In the genomic region with DNA sequence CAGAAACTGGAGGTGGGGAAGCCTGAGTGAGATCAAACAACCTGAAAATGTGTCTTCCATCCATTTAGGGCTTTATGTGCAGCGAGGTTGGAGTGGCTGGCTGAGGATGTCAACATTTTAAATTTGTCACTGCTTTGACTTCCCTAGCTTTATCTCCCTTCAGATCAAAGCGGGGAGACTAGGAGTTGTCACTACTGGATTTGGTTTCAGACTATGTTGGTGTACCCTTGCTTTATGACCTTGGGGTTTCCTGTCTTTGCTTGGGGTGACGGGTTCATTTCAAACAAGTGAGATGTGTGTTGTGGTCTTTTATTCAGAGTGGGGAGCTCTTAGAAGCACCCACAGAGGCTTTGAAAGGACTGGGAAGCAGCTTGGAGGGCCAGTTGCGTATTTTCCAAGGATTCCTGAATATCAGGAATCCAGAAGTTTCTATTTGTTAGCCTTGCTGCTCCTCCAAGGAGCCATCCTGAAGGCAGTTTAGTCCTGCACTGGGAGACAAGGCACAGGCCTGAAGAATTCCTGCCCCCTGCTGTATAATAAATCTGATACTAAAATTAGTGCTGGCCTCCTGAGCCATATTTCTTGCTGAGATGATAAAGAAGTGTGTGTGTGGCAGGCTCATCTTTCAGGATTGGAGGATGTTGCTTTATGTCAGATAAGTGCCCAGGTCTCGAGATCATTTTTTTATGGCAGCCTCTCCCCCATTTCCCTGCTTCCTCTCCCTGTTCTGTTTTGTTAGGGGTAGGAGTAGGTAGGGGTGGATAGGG, we compare ENCODE assay signal across 12 cellular contexts. TPM values are rescaled to one million over a fixed set of nuclear protein-coding genes. Genes with fewer than 3 reads are reported as not detected.
DNase-seq lines count a peak whose midpoint lies in the region; ATAC-seq and TF ChIP-seq lines count a peak whose summit lies in the region.
"Had no signal": no experiment of that assay in that cellular context is flagged by ENCODE, and none has a peak within 500 bp of the region (broad histone marks: within the 10 kb centered on the region; RNA-seq: fewer than 3 reads in every experiment).

No MANE protein-coding gene starts in this region.

- H3K27me3 Mint-ChIP-seq in neural progenitor cell (ENCODE audit: insufficient read depth, low read depth): peaks cover 2% of the 10 kb centered on the region

- peak overlapping the region; percentile 22 for H3K4me2 ChIP-seq in neural progenitor cell
- H3K4me2 ChIP-seq: A549 had no signal

- no peak overlapping the region for H3K4me3 ChIP-seq in astrocyte of the spinal cord (ENCODE audit: low read depth, low read length)
- no peak overlapping the region for H3K4me3 ChIP-seq in neural progenitor cell
- H3K4me3 ChIP-seq: A549, SJCRH30 had no signal

- no peaks in the 10 kb centered on the region for H3K36me3 ChIP-seq in neural progenitor cell

- peaks cover 60% of the 10 kb centered on the region for H3K4me1 ChIP-seq in neural progenitor cell
- H3K4me1 ChIP-seq: A549, SJCRH30 had no signal

- DNase-seq in NCI-H1417 (lab: John Stamatoyannopoulos, UW): peak in 2 of 3 experiments; percentile 49 to 75
- no peak for DNase-seq in NCI-H1417 treated with DMSO at 0.1 percent for 48 hours (lab: John Stamatoyannopoulos, UW)
- DNase-seq in NCI-H2227 treated with DMSO at 0.1 percent for 48 hours (lab: John Stamatoyannopoulos, UW): peak; percentile 81
- DNase-seq in astrocyte of the spinal cord (ENCODE audit: low read depth, low spot score): peak; percentile 20
- DNase-seq in neural progenitor cell (ENCODE audit: low spot score): no peak
- no peak for DNase-seq in NK-92 treated with Interleukin-12 subunit alpha and Interleukin-12 subunit beta, amount 100 ng/mL, for 24 hours (lab: John Stamatoyannopoulos, UW)
- DNase-seq in H4 (ENCODE audit: low spot score): no peak
- DNase-seq: NCI-H2029 treated with DMSO at 0.1 percent for 48 hours, SJCRH30, trophoblast cell had no signal

- peak overlapping the region; percentile 78 for H3K27ac ChIP-seq in neural progenitor cell
- H3K27ac ChIP-seq: A549, SJCRH30 had no signal

- in situ Hi-C loops in astrocyte of the spinal cord (cut with HindIII; ENCODE audit: low sequenced_read_pairs): no loop called here

- H3K36me3 Mint-ChIP-seq in neural progenitor cell: peaks cover 28% of the 10 kb centered on the region

- peak overlapping the region; percentile 82 for H3K27ac Mint-ChIP-seq in neural progenitor cell

- TF ChIP-seq CTCF in astrocyte of the spinal cord (IDR thresholded peaks at IDR 0.05; ENCODE audit: low read depth, low read length) (no peak), neural progenitor cell (IDR thresholded peaks at IDR 0.05) (no peak)

- no peak overlapping the region for H3K9ac ChIP-seq in neural progenitor cell

- no peaks in the 10 kb centered on the region for H3K9me3 Mint-ChIP-seq in neural progenitor cell

- H3F3A ChIP-seq in neural progenitor cell (ENCODE audit: low read depth): peaks cover 42% of the 10 kb centered on the region

- H2AFZ ChIP-seq in neural progenitor cell (replicated peaks): no peak overlapping the region

- no peaks in the 10 kb centered on the region for H3K27me3 ChIP-seq in neural progenitor cell
- H3K27me3 ChIP-seq: SJCRH30 had no signal

- H4K20me1 ChIP-seq in neural progenitor cell (ENCODE audit: low read depth): peaks cover 100% of the 10 kb centered on the region

- H3K4me3 Mint-ChIP-seq in neural progenitor cell: peak overlapping the region; percentile 36

- H3K9me3 ChIP-seq in neural progenitor cell (ENCODE audit: low read depth): no peaks in the 10 kb centered on the region
- H3K9me3 ChIP-seq: A549, SJCRH30 had no signal

- ATAC-seq in GM21423 (IDR thresholded peaks at IDR 0.05; ENCODE audit: unreplicated experiment): no peak
- ATAC-seq: A549 had no signal

- H3K79me2 ChIP-seq in neural progenitor cell (ENCODE audit: low read depth): peaks cover 100% of the 10 kb centered on the region

- peaks cover 95% of the 10 kb centered on the region for H3K4me1 Mint-ChIP-seq in neural progenitor cell

RNA-seq across cellular contexts. Expression of a gene that starts 25.7 kb away (rescaled TPM):
- total RNA-seq in neural progenitor cell (ENCODE audit: low replicate concordance): 92.7 and 96.9 TPM in 2 replicates
- total RNA-seq in H4 (2014; rRNA removed; shearing (Covaris generic)): 23.6 and 27.7 TPM in 2 replicates

Comparison
In these comparisons a context has a peak if more than half of its experiments do, and no peak if none do; other contexts are left out.
1. DNase-seq: peak in NCI-H1417 (2 of 3), NCI-H2227 treated with DMSO at 0.1 percent for 48 hours (single experiment) and astrocyte of the spinal cord (single experiment); none in NCI-H1417 treated with DMSO at 0.1 percent for 48 hours (single experiment), neural progenitor cell (single experiment), NK-92 treated with Interleukin-12 subunit alpha and Interleukin-12 subunit beta, amount 100 ng/mL, for 24 hours (single experiment) and H4 (single experiment).